1 cellular context compared by ENCODE assay signal in genomic region chr16:66603537-66604375, GRCh38.
TF ChIP-seq lines count a peak whose summit lies in the region.

No MANE protein-coding gene starts in this region.

TF ChIP-seq in K562, 482 proteins besides CTCF, POLR2A, EP300 and RAD21 (continued from another document and continues in another):
- TF ChIP-seq IRF9 (tag; IDR thresholded peaks at IDR 0.05) (peak; percentile 78), POLR2AphosphoS2 (IDR thresholded peaks at IDR 0.05; ENCODE audit: low read length) (no peak), XRCC5 (IDR thresholded peaks at IDR 0.05; ENCODE audit: low read depth, low read length) (no peak), ZNF239 (CRISPR knock-in tag; IDR thresholded peaks at IDR 0.05) (peak; percentile 61), ID3 (CRISPR knock-in tag; IDR thresholded peaks at IDR 0.05) (peak; percentile 75; the same call in 1 of the 2 replicates), ID3 (tag; IDR thresholded peaks at IDR 0.05) (peak; percentile 95), DDX20 (tag; IDR thresholded peaks at IDR 0.05; ENCODE audit: low read depth) (peak; percentile 77; the same call in 1 of the 2 replicates), SMARCE1 (IDR thresholded peaks at IDR 0.05) (peak; percentile 63; the same call in 1 of the 2 replicates), FOXP4 (CRISPR knock-in tag; IDR thresholded peaks at IDR 0.05; ENCODE audit: borderline replicate concordance) (no peak), MYC (IDR thresholded peaks at IDR 0.05; ENCODE audit: low read depth, low read length) (no peak), MYC (CRISPR knock-in tag; IDR thresholded peaks at IDR 0.05; ENCODE audit: borderline replicate concordance, low read depth) (peak; percentile 75), ZNF134 (CRISPR knock-in tag; conservative IDR thresholded peaks at IDR 0.05) (peak; percentile 62; the same call in 1 of the 2 replicates), BCOR (IDR thresholded peaks at IDR 0.05) (peak; percentile 61; the same call in 1 of the 2 replicates), ETS2 (tag; IDR thresholded peaks at IDR 0.05; ENCODE audit: borderline replicate concordance, poor library complexity, severe bottlenecking) (peak; percentile 42), NCOA2 (IDR thresholded peaks at IDR 0.05; ENCODE audit: partially characterized antibody in 2 of 2) (no peak), RHOXF2B (CRISPR knock-in tag; conservative IDR thresholded peaks at IDR 0.05) (no peak), TCFL5 (CRISPR knock-in tag; conservative IDR thresholded peaks at IDR 0.05) (peak; percentile 74; the same call in 1 of the 2 replicates), HLTF (IDR thresholded peaks at IDR 0.05) (no peak), ERF (CRISPR knock-in tag; IDR thresholded peaks at IDR 0.05) (0 out of 2 replicates have a peak, but pooled peaks have one; percentile 65), EGR1 (conservative IDR thresholded peaks at IDR 0.05) (no peak), FOXM1 (IDR thresholded peaks at IDR 0.05; ENCODE audit: low read depth) (no peak), FOXM1 (CRISPR knock-in tag; IDR thresholded peaks at IDR 0.05; ENCODE audit: low read depth) (no peak), CBX3 (IDR thresholded peaks at IDR 0.05; ENCODE audit: borderline replicate concordance in 1 of 2, low read length in 2 of 2) (no peak), SMARCA4 (IDR thresholded peaks at IDR 0.05) (peak; percentile 62; the same call in 1 of the 2 replicates), HCFC1 (IDR thresholded peaks at IDR 0.05; ENCODE audit: low read depth, low read length) (no peak), PRPF4 (IDR thresholded peaks at IDR 0.05; ENCODE audit: insufficient read depth, low read depth, low read length, poor library complexity, severe bottlenecking) (peak; percentile 13), TRIM24 (IDR thresholded peaks at IDR 0.05) (peak in 1 of 2 experiments; percentile 29; a peak in 1 of 4 replicates), NRF1 (conservative IDR thresholded peaks at IDR 0.05 in 1 of 2, IDR thresholded peaks at IDR 0.05 in 1 of 2) (peak; percentile 85 to 88), TAF1 (IDR thresholded peaks at IDR 0.05; ENCODE audit: control insufficient read depth, extremely low read depth, insufficient read depth, low read length, severe bottlenecking) (peak; percentile 5), NCOA6 (IDR thresholded peaks at IDR 0.05) (no peak), RB1 (IDR thresholded peaks at IDR 0.05; ENCODE audit: low read depth) (no peak), TSC22D4 (tag; IDR thresholded peaks at IDR 0.05) (no peak), ZKSCAN8 (CRISPR knock-in tag; IDR thresholded peaks at IDR 0.05) (peak; percentile 78; the same call in 1 of the 2 replicates), NCOR1 (IDR thresholded peaks at IDR 0.05) (0 out of 2 replicates have a peak, but pooled peaks have one; percentile 9), MCM7 (IDR thresholded peaks at IDR 0.05) (no peak; a peak in 1 of 4 replicates), ZNF551 (CRISPR knock-in tag; IDR thresholded peaks at IDR 0.05) (no peak), RREB1 (CRISPR knock-in tag; IDR thresholded peaks at IDR 0.05) (no peak), CGGBP1 (CRISPR knock-in tag; IDR thresholded peaks at IDR 0.05) (no peak), HSF4 (CRISPR knock-in tag; IDR thresholded peaks at IDR 0.05; ENCODE audit: borderline replicate concordance) (peak; percentile 51; the same call in 1 of the 2 replicates), NKRF (IDR thresholded peaks at IDR 0.05; ENCODE audit: borderline replicate concordance) (0 out of 2 replicates have a peak, but pooled peaks have one; percentile 60), STAT5B (CRISPR knock-in tag; IDR thresholded peaks at IDR 0.05) (no peak), HDAC8 (tag; IDR thresholded peaks at IDR 0.05) (peak; percentile 91), SOX6 (IDR thresholded peaks at IDR 0.05) (no peak), POLR2H (tag; IDR thresholded peaks at IDR 0.05; ENCODE audit: low read depth) (no peak)
